In the genomic region with DNA sequence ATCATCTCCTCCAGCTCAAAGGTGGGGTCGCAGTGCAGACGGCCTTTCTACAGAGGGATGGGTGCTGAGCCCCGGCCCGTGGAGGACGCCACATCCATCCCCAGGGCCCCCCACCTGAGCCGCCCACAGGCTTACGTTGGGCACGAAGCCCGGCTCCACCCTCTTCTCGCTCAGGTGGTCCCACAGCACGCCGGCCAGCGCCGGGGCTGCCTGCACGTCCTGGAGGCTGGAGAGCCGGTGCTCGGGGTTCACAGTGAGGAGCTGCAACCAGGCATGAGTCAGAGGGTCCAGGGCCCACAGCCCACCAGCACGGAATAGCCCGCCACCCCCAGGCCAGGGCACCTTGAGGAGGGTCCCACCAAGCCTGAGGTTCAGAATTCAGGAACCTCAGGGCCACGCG, we compare ENCODE assay signal across 21 cellular contexts.
"Had no signal": no experiment of that assay in that cellular context is flagged by ENCODE, and none has a peak within 500 bp of the region (broad histone marks: within the 10 kb centered on the region; RNA-seq: fewer than 3 reads in every experiment).

No MANE protein-coding gene starts in this region.

- H3K4me1 Mint-ChIP-seq: activated naive CD4-positive, alpha-beta T cell treated with anti-CD3 and anti-CD28 coated beads, Interleukin-2, amount 50 U/mL, for 24 hours had no signal

- H3K4me1 ChIP-seq: breast epithelium, left ventricle myocardium inferior, pancreas, prostate gland, tibial artery, upper lobe of right lung had no signal

- H3K4me3 ChIP-seq: breast epithelium, esophagus squamous epithelium, heart right ventricle, left ventricle myocardium inferior, lung, pancreas, prostate gland, smooth muscle cell, stomach, suprapubic skin, tibial artery, upper lobe of right lung had no signal

- H3K4me2 ChIP-seq: smooth muscle cell had no signal

- H3K27ac ChIP-seq: breast epithelium, esophagus squamous epithelium, heart right ventricle, left ventricle myocardium inferior, neutrophil, pancreas, prostate gland, stomach, suprapubic skin, tibial artery, upper lobe of right lung had no signal

- H3K36me3 Mint-ChIP-seq: activated CD8-positive, alpha-beta memory T cell treated with anti-CD3 and anti-CD28 coated beads, Interleukin-2, amount 10 ng/mL, durations not matched to agents 7 days and 5 days had no signal

- H3K9me3 Mint-ChIP-seq: activated naive CD4-positive, alpha-beta T cell treated with anti-CD3 and anti-CD28 coated beads, Interleukin-2, amount 50 U/mL, for 24 hours; natural killer cell treated with Interleukin-12 subunit alpha and Interleukin-12 subunit beta and Interleukin-15 and Interleukin-18, amount 100 ng/mL, for 72 hours had no signal

- DNase-seq: esophagus squamous epithelium had no signal

- H3K27ac Mint-ChIP-seq: activated CD4-positive, alpha-beta T cell treated with anti-CD3 and anti-CD28 coated beads for 36 hours; activated CD8-positive, alpha-beta memory T cell treated with anti-CD3 and anti-CD28 coated beads, Interleukin-2, amount 10 ng/mL, durations not matched to agents 7 days and 5 days; activated CD8-positive, alpha-beta T cell treated with anti-CD3 and anti-CD28 coated beads, Interleukin-2, amount 10 ng/mL, durations not matched to agents 7 days and 5 days; activated naive CD4-positive, alpha-beta T cell treated with anti-CD3 and anti-CD28 coated beads, Interleukin-2, amount 50 U/mL, for 24 hours; activated naive CD8-positive, alpha-beta T cell treated with anti-CD3 and anti-CD28 coated beads, Interleukin-2, amount 50 U/mL, for 24 hours; activated T-helper 2 cell treated with anti-CD3 and anti-CD28 coated beads, Interferon-gamma antibody, Interleukin-2, Interleukin-4, amounts not matched to agents 10 μg/mL and 5 μg/mL and 100 μg/mL, durations not matched to agents 14 hours and 24 hours and 36 hours; natural killer cell treated with Interleukin-12 subunit alpha and Interleukin-12 subunit beta and Interleukin-15 and Interleukin-18, amount 100 ng/mL, for 72 hours; stimulated activated naive B cell treated with anti-CD40 and anti-IgM and Interleukin-4, amounts not matched to agents 10 μg/mL and 1 μg/mL and 100 μg/mL, for 72 hours had no signal

- H3K4me3 Mint-ChIP-seq: activated CD4-positive, alpha-beta T cell treated with anti-CD3 and anti-CD28 coated beads for 36 hours; activated CD8-positive, alpha-beta memory T cell treated with anti-CD3 and anti-CD28 coated beads, Interleukin-2, amount 10 ng/mL, durations not matched to agents 7 days and 5 days; activated CD8-positive, alpha-beta T cell treated with anti-CD3 and anti-CD28 coated beads, Interleukin-2, amount 10 ng/mL, durations not matched to agents 7 days and 5 days; activated naive CD4-positive, alpha-beta T cell treated with anti-CD3 and anti-CD28 coated beads, Interleukin-2, amount 50 U/mL, for 24 hours; activated naive CD8-positive, alpha-beta T cell treated with anti-CD3 and anti-CD28 coated beads, Interleukin-2, amount 50 U/mL, for 24 hours; natural killer cell treated with Interleukin-12 subunit alpha and Interleukin-12 subunit beta and Interleukin-15 and Interleukin-18, amount 100 ng/mL, for 72 hours; stimulated activated naive B cell treated with anti-CD40 and anti-IgM and Interleukin-4, amounts not matched to agents 10 μg/mL and 1 μg/mL and 100 μg/mL, for 72 hours had no signal

- H3K27me3 ChIP-seq: breast epithelium, esophagus squamous epithelium, heart right ventricle, neutrophil, pancreas, stomach, suprapubic skin, upper lobe of right lung had no signal

- H3K27me3 Mint-ChIP-seq: activated CD4-positive, alpha-beta T cell treated with anti-CD3 and anti-CD28 coated beads for 36 hours; activated CD8-positive, alpha-beta memory T cell treated with anti-CD3 and anti-CD28 coated beads, Interleukin-2, amount 10 ng/mL, durations not matched to agents 7 days and 5 days; activated naive CD4-positive, alpha-beta T cell treated with anti-CD3 and anti-CD28 coated beads, Interleukin-2, amount 50 U/mL, for 24 hours; activated naive CD8-positive, alpha-beta T cell treated with anti-CD3 and anti-CD28 coated beads, Interleukin-2, amount 50 U/mL, for 24 hours; natural killer cell treated with Interleukin-12 subunit alpha and Interleukin-12 subunit beta and Interleukin-15 and Interleukin-18, amount 100 ng/mL, for 72 hours; stimulated activated naive B cell treated with anti-CD40 and anti-IgM and Interleukin-4, amounts not matched to agents 10 μg/mL and 1 μg/mL and 100 μg/mL, for 72 hours had no signal

- H3K9me3 ChIP-seq: breast epithelium, esophagus squamous epithelium, left ventricle myocardium inferior, neutrophil, pancreas, prostate gland, suprapubic skin, tibial artery, upper lobe of right lung had no signal

- H3K36me3 ChIP-seq: breast epithelium, esophagus squamous epithelium, heart right ventricle, left ventricle myocardium inferior, pancreas, prostate gland, suprapubic skin, tibial artery, upper lobe of right lung had no signal
